In genomic region chr11:66230978-66231377, GRCh38 we compare ENCODE assay signal across 7 cellular contexts.
"Had no signal": no experiment of that assay in that cellular context is flagged by ENCODE, and none has a peak within 500 bp of the region (broad histone marks: within the 10 kb centered on the region; RNA-seq: fewer than 3 reads in every experiment).

No MANE protein-coding gene starts in this region.

- H3K27ac Mint-ChIP-seq: HFFc6 had no signal

- H3K27ac ChIP-seq: HL-60 had no signal

- H3K4me3 ChIP-seq: GM23338, K562 had no signal

- H3K9me3 Mint-ChIP-seq: GM23338, H9, HFFc6 had no signal

- DNase-seq: H9, HFFc6, IMR-90 had no signal

- H3K4me3 Mint-ChIP-seq: GM23338, H9, HFFc6 had no signal

- ATAC-seq: HCT116, K562 had no signal
